In the genomic region with DNA sequence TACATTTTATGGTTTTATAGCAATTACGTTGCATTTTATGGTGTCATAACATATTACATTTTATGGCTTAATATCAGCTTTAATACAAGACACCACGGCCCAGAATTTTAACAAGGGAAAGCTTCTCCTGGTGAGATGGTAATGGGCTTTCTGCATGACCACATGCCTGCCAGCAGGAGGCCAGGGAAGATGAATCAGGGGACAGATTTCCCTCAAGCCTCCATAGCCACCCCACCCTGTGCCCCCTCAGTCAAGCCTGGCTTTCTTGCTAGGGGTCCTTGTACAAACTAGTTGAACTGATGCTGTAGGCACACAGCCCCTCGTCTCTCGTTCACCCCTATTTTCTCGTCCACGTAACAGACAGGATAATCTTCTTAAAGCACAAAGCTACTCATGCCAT, we compare ENCODE assay signal across 13 cellular contexts. TPM values are rescaled to one million over a fixed set of nuclear protein-coding genes. Genes with fewer than 3 reads are reported as not detected.
A peak's percentile ranks its signal among the peaks of the same experiment; 100 is the strongest.
DNase-seq lines count a peak whose midpoint lies in the region; ATAC-seq and TF ChIP-seq lines count a peak whose summit lies in the region.
"Had no signal": no experiment of that assay in that cellular context is flagged by ENCODE, and none has a peak within 500 bp of the region (broad histone marks: within the 10 kb centered on the region; RNA-seq: fewer than 3 reads in every experiment).

No MANE protein-coding gene starts in this region.

- H3K9me3 ChIP-seq in BE2C = no peaks in the 10 kb centered on the region

- DNase-seq in BE2C (peak; percentile 24), WTC11 (ENCODE audit: low spot score) (peak; percentile 31), left kidney (ENCODE audit: low read depth, low spot score) (peak; percentile 12), NCI-H1092 treated with DMSO at 0.1 percent for 48 hours (lab: John Stamatoyannopoulos, UW) (no peak), hepatic stellate cell (ENCODE audit: low spot score) (no peak)
- no peak for DNase-seq in stimulated activated CD4-positive, alpha-beta T cell treated with anti-CD3 and anti-CD28 coated beads, Interleukin-4, amount 100 ng/mL, for 4 hours
- DNase-seq: activated CD4-positive, alpha-beta T cell treated with anti-CD3 and anti-CD28 coated beads, Interleukin-2, amount 50 U/mL, for 48 hours; activated gamma-delta T cell; CD8-positive, alpha-beta memory T cell; T-helper 2 cell had no signal

- TF ChIP-seq CTCF in BE2C (IDR thresholded peaks at IDR 0.05; ENCODE audit: low read depth, low read length) = peak; percentile 68
- 0 out of 2 replicates have a peak, but pooled peaks have one; percentile 22 for TF ChIP-seq CTCF in GM12875 (IDR thresholded peaks at IDR 0.05; ENCODE audit: borderline replicate concordance, insufficient read depth, low read depth, low read length)
- TF ChIP-seq CTCF in WTC11 (IDR thresholded peaks at IDR 0.05) = no peak

- H3K27me3 Mint-ChIP-seq in WTC11 (ENCODE audit: low read depth) = no peaks in the 10 kb centered on the region

- peak overlapping the region; percentile 96; the same call in 1 of the 2 replicates for H3K27ac Mint-ChIP-seq in WTC11

- peaks cover 57% of the 10 kb centered on the region for H3K4me1 Mint-ChIP-seq in WTC11
- H3K4me1 Mint-ChIP-seq: CD8-positive, alpha-beta memory T cell had no signal

- H3K4me3 ChIP-seq in BE2C (ENCODE audit: low read depth, low read length) (no peak overlapping the region), GM12875 (ENCODE audit: low read depth, low read length) (no peak overlapping the region)
- H3K4me3 ChIP-seq: breast epithelium had no signal

- H3K4me3 Mint-ChIP-seq in WTC11 = no peak overlapping the region
- H3K4me3 Mint-ChIP-seq: CD8-positive, alpha-beta memory T cell had no signal

- H3K36me3 Mint-ChIP-seq in WTC11 = no peaks in the 10 kb centered on the region
- H3K36me3 Mint-ChIP-seq: CD8-positive, alpha-beta memory T cell had no signal

- peak; percentile 64 for ATAC-seq in WTC11
- no peak for ATAC-seq in GM19463 (IDR thresholded peaks at IDR 0.05; ENCODE audit: unreplicated experiment)

- 0 out of 2 replicates have a peak, but pooled peaks cover 6% of the 10 kb centered on the region for H3K9me3 Mint-ChIP-seq in WTC11

- H3K36me3 ChIP-seq in BE2C = no peaks in the 10 kb centered on the region
- H3K36me3 ChIP-seq: breast epithelium had no signal

- peaks cover 5% of the 10 kb centered on the region for H3K27me3 ChIP-seq in BE2C

- no peaks in the 10 kb centered on the region for H3K4me1 ChIP-seq in BE2C
- H3K4me1 ChIP-seq: breast epithelium had no signal

- CTCF ChIA-PET in WTC11 (lab: Charles Lee) = interaction anchor here (0.5 to 2.7 kb wide), 22 partner anchors 10 to 209 kb away, joined by 3 to 10 read pairs (median 4); partner anchors contain the start of gene HSPB8

- POLR2A ChIA-PET in WTC11 (lab: Charles Lee) = no interaction called here

TF ChIP-seq in WTC11, 78 proteins besides CTCF, POLR2A, EP300 and RAD21:
- TF ChIP-seq TEAD1 (CRISPR knock-in tag; IDR thresholded peaks at IDR 0.05) (0 out of 2 replicates have a peak, but pooled peaks have one; percentile 14), MAX (CRISPR knock-in tag; IDR thresholded peaks at IDR 0.05) (no peak), ZNF532 (CRISPR knock-in tag; IDR thresholded peaks at IDR 0.05; ENCODE audit: borderline replicate concordance) (0 out of 2 replicates have a peak, but pooled peaks have one; percentile 33)
- TF ChIP-seq, protein P1, sequence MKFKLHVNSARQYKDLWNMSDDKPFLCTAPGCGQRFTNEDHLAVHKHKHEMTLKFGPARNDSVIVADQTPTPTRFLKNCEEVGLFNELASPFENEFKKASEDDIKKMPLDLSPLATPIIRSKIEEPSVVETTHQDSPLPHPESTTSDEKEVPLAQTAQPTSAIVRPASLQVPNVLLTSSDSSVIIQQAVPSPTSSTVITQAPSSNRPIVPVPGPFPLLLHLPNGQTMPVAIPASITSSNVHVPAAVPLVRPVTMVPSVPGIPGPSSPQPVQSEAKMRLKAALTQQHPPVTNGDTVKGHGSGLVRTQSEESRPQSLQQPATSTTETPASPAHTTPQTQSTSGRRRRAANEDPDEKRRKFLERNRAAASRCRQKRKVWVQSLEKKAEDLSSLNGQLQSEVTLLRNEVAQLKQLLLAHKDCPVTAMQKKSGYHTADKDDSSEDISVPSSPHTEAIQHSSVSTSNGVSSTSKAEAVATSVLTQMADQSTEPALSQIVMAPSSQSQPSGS (CRISPR knock-in tag; IDR thresholded peaks at IDR 0.05; ENCODE audit: borderline replicate concordance, low read depth) = no peak

RNA-seq across cellular contexts. Expression of gene HSPB8, which starts 56.6 kb away (rescaled TPM):
- 1.8 TPM for polyA plus RNA-seq in BE2C (2012; ENCODE audit: insufficient read depth, insufficient read length, low read depth)
- total RNA-seq in WTC11 (2021) = 6.7 to 7.6 TPM (median 7.6 TPM) in 3 replicates
- total RNA-seq: CD8-positive, alpha-beta memory T cell had no signal
- polyA plus RNA-seq: CD8-positive, alpha-beta memory T cell had no signal

Comparison
In these comparisons a context has a peak if more than half of its experiments do, and no peak if none do; other contexts are left out.
1. DNase-seq: peak in BE2C (single experiment), WTC11 (single experiment) and left kidney (single experiment); none in NCI-H1092 treated with DMSO at 0.1 percent for 48 hours (single experiment), hepatic stellate cell (single experiment) and stimulated activated CD4-positive, alpha-beta T cell treated with anti-CD3 and anti-CD28 coated beads, Interleukin-4, amount 100 ng/mL, for 4 hours (0 of 2).